In the genomic region with DNA sequence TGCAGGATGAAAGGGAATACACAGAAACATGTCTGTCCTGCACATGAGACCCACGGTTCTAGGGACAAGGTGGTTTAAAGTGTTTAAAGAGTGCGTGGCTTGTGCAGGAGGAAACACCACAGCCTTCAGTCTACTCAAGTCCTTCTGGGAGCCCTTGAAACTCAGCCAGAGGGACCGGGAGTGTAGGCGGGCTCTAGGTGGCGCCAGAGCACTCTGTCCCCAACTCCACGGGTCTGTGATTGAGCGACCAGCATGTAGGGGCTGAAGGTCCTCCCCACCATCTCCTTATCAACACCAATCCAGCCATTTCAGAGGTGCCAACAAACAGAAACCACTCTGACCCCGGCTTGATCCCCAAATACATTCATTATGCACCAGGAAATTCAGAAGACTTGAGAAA, we compare ENCODE assay signal across 8 cellular contexts.
DNase-seq lines count a peak whose midpoint lies in the region; ATAC-seq and TF ChIP-seq lines count a peak whose summit lies in the region.

No MANE protein-coding gene starts in this region.

- H2AFZ ChIP-seq in OCI-LY1 (ENCODE audit: low read length): no peak overlapping the region
- no peak overlapping the region for H2AFZ ChIP-seq in parathyroid adenoma

- no peaks in the 10 kb centered on the region for H3K9me2 ChIP-seq in OCI-LY1 (ENCODE audit: low read depth, low read length)

- H3K4me1 ChIP-seq in OCI-LY1 (ENCODE audit: insufficient read depth, low read length, severe bottlenecking) (no peaks in the 10 kb centered on the region), foreskin keratinocyte (no peaks in the 10 kb centered on the region), parathyroid adenoma (no peaks in the 10 kb centered on the region)

- no peaks in the 10 kb centered on the region for H3K27me3 ChIP-seq in OCI-LY1 (ENCODE audit: insufficient read depth, low read length)
- H3K27me3 ChIP-seq in foreskin keratinocyte: no peaks in the 10 kb centered on the region
- no peaks in the 10 kb centered on the region for H3K27me3 ChIP-seq in parathyroid adenoma (ENCODE audit: control insufficient read depth, insufficient read depth, low read length)

- H3K27ac ChIP-seq in OCI-LY1 (ENCODE audit: low read depth, low read length, poor library complexity, severe bottlenecking) (no peak overlapping the region), foreskin keratinocyte (no peak overlapping the region), parathyroid adenoma (no peak overlapping the region)

- H3K36me3 ChIP-seq in OCI-LY1 (ENCODE audit: insufficient read depth, low read length): no peaks in the 10 kb centered on the region
- no peaks in the 10 kb centered on the region for H3K36me3 ChIP-seq in parathyroid adenoma (ENCODE audit: control insufficient read depth, insufficient read depth, low read length)

- no peaks in the 10 kb centered on the region for H3K9me3 Mint-ChIP-seq in activated T-cell treated with anti-CD3 and anti-CD28 coated beads, Interleukin-2, amount 50 U/mL, for 4 hours

- H3K4me3 ChIP-seq in OCI-LY1 (ENCODE audit: low read depth, low read length, poor library complexity, severe bottlenecking): no peak overlapping the region
- no peak overlapping the region for H3K4me3 ChIP-seq in parathyroid adenoma (ENCODE audit: low read depth, low read length)

- no peak overlapping the region for H3K4me3 Mint-ChIP-seq in activated T-cell treated with anti-CD3 and anti-CD28 coated beads, Interleukin-2, amount 50 U/mL, for 4 hours

- H3K27me3 Mint-ChIP-seq in activated T-cell treated with anti-CD3 and anti-CD28 coated beads, Interleukin-2, amount 50 U/mL, for 4 hours (ENCODE audit: low read depth): peaks cover 10% of the 10 kb centered on the region

- DNase-seq in activated gamma-delta T cell treated with Interleukin-2 at 50 U/mL for 16 hours (peak; percentile 33), activated gamma-delta T cell (lab: John Stamatoyannopoulos, UW) (no peak), foreskin keratinocyte (no peak), kidney glomerular epithelial cell (lab: John Stamatoyannopoulos, UW) (no peak)
- DNase-seq in activated T-cell treated with anti-CD3 and anti-CD28 coated beads, Interleukin-2, amount 50 U/mL, for 4 hours: peak; percentile 27

- no peaks in the 10 kb centered on the region for H3F3A ChIP-seq in OCI-LY1 (ENCODE audit: insufficient read depth, low read length)

- H3K79me2 ChIP-seq in OCI-LY1 (ENCODE audit: insufficient read depth, low read length): no peaks in the 10 kb centered on the region
- no peaks in the 10 kb centered on the region for H3K79me2 ChIP-seq in parathyroid adenoma

- H3K36me3 Mint-ChIP-seq in activated T-cell treated with anti-CD3 and anti-CD28 coated beads, Interleukin-2, amount 50 U/mL, for 4 hours (ENCODE audit: insufficient read depth): no peaks in the 10 kb centered on the region

- H4K20me1 ChIP-seq in OCI-LY1 (ENCODE audit: insufficient read depth, low read length): no peaks in the 10 kb centered on the region

- H3K4me1 Mint-ChIP-seq in activated T-cell treated with anti-CD3 and anti-CD28 coated beads, Interleukin-2, amount 50 U/mL, for 4 hours (ENCODE audit: low read depth): no peaks in the 10 kb centered on the region

- ATAC-seq in HG03378 (IDR thresholded peaks at IDR 0.05; ENCODE audit: unreplicated experiment) (peak; percentile 69), foreskin keratinocyte (peak; percentile 65)
- ATAC-seq in activated T-cell treated with anti-CD3 and anti-CD28 coated beads, Interleukin-2, amount 50 U/mL, for 4 hours: peak; percentile 77 to 83

- TF ChIP-seq CTCF in OCI-LY1 (IDR thresholded peaks at IDR 0.05; ENCODE audit: low read length) (peak; percentile 54), foreskin keratinocyte (conservative IDR thresholded peaks at IDR 0.05) (peak; percentile 71), parathyroid adenoma (IDR thresholded peaks at IDR 0.05) (peak; percentile 28)

- H3K4me2 ChIP-seq in OCI-LY1 (ENCODE audit: low read length) (no peak overlapping the region), parathyroid adenoma (ENCODE audit: low read length) (no peak overlapping the region)

- H3K9ac ChIP-seq in OCI-LY1 (ENCODE audit: low read length) (no peak overlapping the region), parathyroid adenoma (no peak overlapping the region)

- no peaks in the 10 kb centered on the region for H3K9me3 ChIP-seq in OCI-LY1 (ENCODE audit: low read length)
- no peaks in the 10 kb centered on the region for H3K9me3 ChIP-seq in parathyroid adenoma (ENCODE audit: control insufficient read depth, low read length)

Comparison
In these comparisons a context has a peak if more than half of its experiments do, and no peak if none do; other contexts are left out.
1. DNase-seq: peak in activated gamma-delta T cell treated with Interleukin-2 at 50 U/mL for 16 hours (single experiment) and activated T-cell treated with anti-CD3 and anti-CD28 coated beads, Interleukin-2, amount 50 U/mL, for 4 hours (single experiment); none in activated gamma-delta T cell (single experiment), foreskin keratinocyte (0 of 2) and kidney glomerular epithelial cell (single experiment).
2. Peak in every context shown above with its lines, with median percentiles within 50 percentile points of each other: ATAC-seq and CTCF ChIP-seq.